ENCODE assay signal across 10 cellular contexts in the genomic region with DNA sequence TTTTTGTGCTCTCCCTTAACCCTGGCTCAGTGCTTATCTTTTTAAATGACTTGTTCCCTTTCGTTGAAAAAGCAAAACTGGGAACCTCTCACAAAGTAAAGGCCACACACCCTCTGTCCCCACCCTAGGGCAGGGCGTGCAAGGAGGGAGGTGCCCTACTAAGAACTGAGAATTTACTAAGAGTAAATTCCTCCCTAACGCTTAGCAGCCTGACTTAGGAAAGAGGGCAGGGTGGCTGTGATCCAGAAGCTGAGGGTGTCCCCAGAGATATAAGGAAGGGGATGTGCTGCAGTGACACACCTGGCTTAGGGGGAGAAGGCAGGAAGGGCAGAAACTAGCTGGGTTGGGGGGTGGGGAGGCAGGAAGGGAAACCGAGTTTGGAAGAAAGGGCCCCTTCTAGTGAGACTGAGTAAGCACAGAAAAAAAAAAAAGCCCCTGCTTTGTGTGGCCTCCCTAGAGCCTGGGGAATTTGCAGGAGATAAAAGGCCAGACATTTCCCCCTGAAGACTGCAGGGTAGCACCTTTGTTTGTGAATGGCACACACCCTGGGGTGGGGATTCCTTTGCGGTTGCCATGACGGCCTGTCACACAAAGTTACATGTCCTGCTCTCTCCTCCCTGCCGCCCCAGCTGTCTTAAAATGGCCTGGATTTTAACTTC.
DNase-seq lines count a peak whose midpoint lies in the region; ATAC-seq and TF ChIP-seq lines count a peak whose summit lies in the region.
"Had no signal": no experiment of that assay in that cellular context is flagged by ENCODE, and none has a peak within 500 bp of the region (broad histone marks: within the 10 kb centered on the region; RNA-seq: fewer than 3 reads in every experiment).

No MANE protein-coding gene starts in this region.

- peak overlapping the region; percentile 49 for H3K9ac ChIP-seq in HUES6 (ENCODE audit: low read length)
- peak overlapping the region in 1 of 2 donors; percentile 65 for H3K9ac ChIP-seq in duodenal mucosa (ENCODE audit: low read depth in 1 of 2, low read length in 2 of 2)
- no peak overlapping the region for H3K9ac ChIP-seq in SK-N-SH

- H3K4me2 ChIP-seq in SK-N-SH = no peak overlapping the region

- peak overlapping the region; percentile 65 for H3K4me3 Mint-ChIP-seq in neural crest cell

- peak; percentile 57 for ATAC-seq in GM19395 (IDR thresholded peaks at IDR 0.05; ENCODE audit: unreplicated experiment)
- ATAC-seq: Panc1 had no signal

- H3K9me3 Mint-ChIP-seq in neural crest cell = no peaks in the 10 kb centered on the region

- H3K27ac ChIP-seq in HUES6 (ENCODE audit: low read depth, low read length) (peak overlapping the region; percentile 77), duodenal mucosa (ENCODE audit: low read depth, low read length) (peak overlapping the region; percentile 69), SK-N-SH (ENCODE audit: low read depth in 2 of 2, low read length in 1 of 2) (no peak overlapping the region)

- peaks cover 74% of the 10 kb centered on the region for H3K4me1 Mint-ChIP-seq in neural crest cell

- no peaks in the 10 kb centered on the region for H3K36me3 Mint-ChIP-seq in neural crest cell (ENCODE audit: low read depth)

- DNase-seq in neural crest cell (ENCODE audit: low read depth, low spot score) (peak; percentile 40), SK-N-SH (no peak), SKM-1 treated with dmso at 0.1 percent for 144 hours (lab: John Stamatoyannopoulos, UW; ENCODE audit: unreplicated experiment) (no peak), RPMI8226 (no peak), DMS 273 (lab: John Stamatoyannopoulos, UW; ENCODE audit: unreplicated experiment) (no peak)
- DNase-seq: dermis blood vessel endothelial cell had no signal

- no peak overlapping the region for H2AFZ ChIP-seq in SK-N-SH (ENCODE audit: low read depth)

- H3K27me3 ChIP-seq in HUES6 (ENCODE audit: control insufficient read depth, insufficient read depth, low read length) (no peaks in the 10 kb centered on the region), duodenal mucosa (ENCODE audit: control insufficient read depth in 1 of 2, insufficient read depth in 2 of 2, low read length in 2 of 2) (no peaks in the 10 kb centered on the region), SK-N-SH (ENCODE audit: insufficient read depth) (no peaks in the 10 kb centered on the region)

- H4K20me1 ChIP-seq in SK-N-SH (ENCODE audit: insufficient read depth) = no peaks in the 10 kb centered on the region

- H3K36me3 ChIP-seq in HUES6 (ENCODE audit: control insufficient read depth, insufficient read depth, low read length) (no peaks in the 10 kb centered on the region), duodenal mucosa (ENCODE audit: control insufficient read depth in 1 of 2, insufficient read depth in 2 of 2, low read length in 2 of 2) (no peaks in the 10 kb centered on the region), SK-N-SH (replicated peaks in 1 of 2; ENCODE audit: control insufficient read depth in 1 of 2, insufficient read depth in 2 of 2, low read length in 1 of 2) (no peaks in the 10 kb centered on the region)

- H3K4me1 ChIP-seq in HUES6 (ENCODE audit: control insufficient read depth, insufficient read depth, low read length) (peaks cover 57% of the 10 kb centered on the region), duodenal mucosa (ENCODE audit: control insufficient read depth in 1 of 2, insufficient read depth in 2 of 2, low read length in 2 of 2) (peaks cover 29 to 57% of the 10 kb centered on the region in 2 donors), SK-N-SH (ENCODE audit: control insufficient read depth in 1 of 2, insufficient read depth in 2 of 2, low read depth in 1 of 2, low read length in 1 of 2) (peaks cover 2 to 16% of the 10 kb centered on the region in 2 experiments; a peak in 3 of 4 replicates)

- H3K27me3 Mint-ChIP-seq in neural crest cell (ENCODE audit: low read depth) = no peaks in the 10 kb centered on the region

- TF ChIP-seq CTCF in neural crest cell (conservative IDR thresholded peaks at IDR 0.05) = no peak
- TF ChIP-seq CTCF in SK-N-SH (IDR thresholded peaks at IDR 0.05) = no peak

- no peak for TF ChIP-seq RAD21 in SK-N-SH (IDR thresholded peaks at IDR 0.05; ENCODE audit: low read length)

- H3K9me2 ChIP-seq in SK-N-SH = no peaks in the 10 kb centered on the region

- H3K79me2 ChIP-seq in SK-N-SH (ENCODE audit: insufficient read depth) = no peaks in the 10 kb centered on the region

- H3K9me3 ChIP-seq in HUES6 (ENCODE audit: control insufficient read depth, insufficient read depth, low read depth, low read length) (no peaks in the 10 kb centered on the region), duodenal mucosa (ENCODE audit: control insufficient read depth in 1 of 2, low read length in 2 of 2) (no peaks in the 10 kb centered on the region), SK-N-SH (no peaks in the 10 kb centered on the region)

- peak overlapping the region; percentile 69 for H3K27ac Mint-ChIP-seq in neural crest cell (ENCODE audit: unreplicated experiment)

- no peak for TF ChIP-seq EP300 in SK-N-SH (IDR thresholded peaks at IDR 0.05; ENCODE audit: borderline replicate concordance in 1 of 2, low read depth in 1 of 2, low read length in 1 of 2)

- peaks cover 13% of the 10 kb centered on the region for H3F3A ChIP-seq in SK-N-SH (replicated peaks; ENCODE audit: insufficient read depth)

- 76% methylated on average over 7 of the region's 7 CpGs for WGBS in SK-N-SH (ENCODE audit: low lambda C conversion rate)

- CTCF ChIA-PET in SK-N-SH (lab: Yijun Ruan, JAX) = no interaction called here

- peak overlapping the region; percentile 11 for H3K4me3 ChIP-seq in HUES6 (ENCODE audit: low read depth, low read length)
- peak overlapping the region in 1 of 2 donors; percentile 16 for H3K4me3 ChIP-seq in duodenal mucosa (ENCODE audit: low read depth in 1 of 2, low read length in 2 of 2)
- no peak overlapping the region for H3K4me3 ChIP-seq in SK-N-SH (ENCODE audit: low read depth in 2 of 2, low read length in 1 of 2)

- POLR2A ChIA-PET in SK-N-SH (lab: Yijun Ruan, JAX) = no interaction called here

TF ChIP-seq in SK-N-SH, 30 proteins besides CTCF, POLR2A, EP300 and RAD21:
- TF ChIP-seq GATA2 (CRISPR knock-in tag; IDR thresholded peaks at IDR 0.05) (no peak), REST (IDR thresholded peaks at IDR 0.05; ENCODE audit: low read depth, low read length) (no peak), ELF1 (IDR thresholded peaks at IDR 0.05) (no peak), SIN3A (IDR thresholded peaks at IDR 0.05; ENCODE audit: borderline replicate concordance, low read depth, low read length) (no peak), FOSL2 (IDR thresholded peaks at IDR 0.05; ENCODE audit: borderline replicate concordance, low read depth) (no peak), POLR2AphosphoS5 (IDR thresholded peaks at IDR 0.05; ENCODE audit: low read depth, low read length) (no peak), GABPA (IDR thresholded peaks at IDR 0.05; ENCODE audit: low read depth) (no peak), RFX5 (IDR thresholded peaks at IDR 0.05; ENCODE audit: low read length) (no peak), FOXM1 (IDR thresholded peaks at IDR 0.05; ENCODE audit: low read depth) (no peak)

Comparison
In these comparisons a context has a peak if more than half of its experiments do, and no peak if none do; other contexts are left out.
1. H3K27ac ChIP-seq: peak in HUES6 (single experiment) and duodenal mucosa (single experiment); none in SK-N-SH (0 of 2).